In the genomic region with DNA sequence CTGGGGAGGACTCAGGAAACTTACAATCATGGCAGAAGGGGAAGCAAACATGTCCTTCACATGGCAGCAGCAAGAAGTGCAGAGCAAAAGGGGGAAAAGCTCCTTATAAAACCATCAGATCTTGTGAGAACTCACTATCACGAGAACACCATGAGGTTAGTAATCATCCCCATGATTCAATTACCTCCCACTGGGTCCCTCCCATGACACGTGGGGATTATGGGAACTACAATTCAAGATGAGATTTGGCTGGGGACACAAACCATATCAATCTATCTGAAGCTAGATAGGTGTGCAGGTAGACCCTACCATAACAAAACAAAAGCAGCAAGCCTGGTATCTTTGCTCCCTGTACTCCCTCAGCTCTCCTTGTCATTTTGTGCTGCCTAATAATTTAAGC, we compare ENCODE assay signal across 19 cellular contexts. TPM values are rescaled to one million over a fixed set of nuclear protein-coding genes. Genes with fewer than 3 reads are reported as not detected.
"Had no signal": no experiment of that assay in that cellular context is flagged by ENCODE, and none has a peak within 500 bp of the region (broad histone marks: within the 10 kb centered on the region; RNA-seq: fewer than 3 reads in every experiment).

No MANE protein-coding gene starts in this region.

RNA-seq across cellular contexts. Expression of gene AQP6, which starts 13.7 kb away (rescaled TPM):
- total RNA-seq: activated B cell treated with CpG ODN at 0.5 μM for 24 hours; activated CD4-positive, alpha-beta memory T cell treated with anti-CD3 and anti-CD28 coated beads for 36 hours; activated CD4-positive, alpha-beta T cell treated with anti-CD3 and anti-CD28 coated beads, Interleukin-2, amount 10 ng/mL, durations not matched to agents 24 days and 14 days; activated CD8-positive, alpha-beta memory T cell treated with anti-CD3 and anti-CD28 coated beads for 36 hours; activated CD8-positive, alpha-beta memory T cell treated with anti-CD3 and anti-CD28 coated beads, Interleukin-2, amount 10 ng/mL, durations not matched to agents 7 days and 5 days; activated CD8-positive, alpha-beta T cell treated with anti-CD3 and anti-CD28 coated beads, Interleukin-2, amount 10 ng/mL, durations not matched to agents 7 days and 5 days; activated naive CD8-positive, alpha-beta T cell treated with anti-CD3 and anti-CD28 coated beads for 36 hours; activated T-helper 1 cell treated with anti-CD3 and anti-CD28 coated beads, Interleukin-12 subunit alpha, Interleukin-12 subunit beta, Interleukin-2, Interleukin-4 antibody, amounts not matched to agents 30 ng/mL and 10 ng/mL and 1 ng/mL, durations not matched to agents 14 hours and 24 hours and 36 hours; body of pancreas; colonic mucosa; gastrocnemius medialis; heart right ventricle; T-helper 1 cell treated with Interleukin-12 subunit alpha and Interleukin-12 subunit beta and Interleukin-4 antibody, amounts not matched to agents 30 ng/mL and 1 ng/mL, for 36 hours had no signal
- polyA plus RNA-seq: aorta had no signal

RNA-seq across cellular contexts. Expression of gene AQP5, which starts 24.8 kb away (rescaled TPM):
- total RNA-seq: activated B cell treated with CpG ODN at 0.5 μM for 24 hours; activated CD4-positive, alpha-beta memory T cell treated with anti-CD3 and anti-CD28 coated beads for 36 hours; activated CD4-positive, alpha-beta T cell treated with anti-CD3 and anti-CD28 coated beads, Interleukin-2, amount 10 ng/mL, durations not matched to agents 24 days and 14 days; activated CD8-positive, alpha-beta memory T cell treated with anti-CD3 and anti-CD28 coated beads for 36 hours; activated CD8-positive, alpha-beta memory T cell treated with anti-CD3 and anti-CD28 coated beads, Interleukin-2, amount 10 ng/mL, durations not matched to agents 7 days and 5 days; activated CD8-positive, alpha-beta T cell treated with anti-CD3 and anti-CD28 coated beads, Interleukin-2, amount 10 ng/mL, durations not matched to agents 7 days and 5 days; activated naive CD8-positive, alpha-beta T cell treated with anti-CD3 and anti-CD28 coated beads for 36 hours; activated T-helper 1 cell treated with anti-CD3 and anti-CD28 coated beads, Interleukin-12 subunit alpha, Interleukin-12 subunit beta, Interleukin-2, Interleukin-4 antibody, amounts not matched to agents 30 ng/mL and 10 ng/mL and 1 ng/mL, durations not matched to agents 14 hours and 24 hours and 36 hours; colonic mucosa; foreskin keratinocyte; gastrocnemius medialis; T-helper 1 cell treated with Interleukin-12 subunit alpha and Interleukin-12 subunit beta and Interleukin-4 antibody, amounts not matched to agents 30 ng/mL and 1 ng/mL, for 36 hours had no signal
- polyA plus RNA-seq: foreskin keratinocyte had no signal

RNA-seq across cellular contexts. Expression of gene AQP2, which starts 36.0 kb away (rescaled TPM):
- total RNA-seq: activated B cell treated with CpG ODN at 0.5 μM for 24 hours; activated CD4-positive, alpha-beta memory T cell treated with anti-CD3 and anti-CD28 coated beads for 36 hours; activated CD4-positive, alpha-beta T cell treated with anti-CD3 and anti-CD28 coated beads, Interleukin-2, amount 10 ng/mL, durations not matched to agents 24 days and 14 days; activated CD8-positive, alpha-beta memory T cell treated with anti-CD3 and anti-CD28 coated beads for 36 hours; activated CD8-positive, alpha-beta memory T cell treated with anti-CD3 and anti-CD28 coated beads, Interleukin-2, amount 10 ng/mL, durations not matched to agents 7 days and 5 days; activated CD8-positive, alpha-beta T cell treated with anti-CD3 and anti-CD28 coated beads, Interleukin-2, amount 10 ng/mL, durations not matched to agents 7 days and 5 days; activated naive CD8-positive, alpha-beta T cell treated with anti-CD3 and anti-CD28 coated beads for 36 hours; activated T-helper 1 cell treated with anti-CD3 and anti-CD28 coated beads, Interleukin-12 subunit alpha, Interleukin-12 subunit beta, Interleukin-2, Interleukin-4 antibody, amounts not matched to agents 30 ng/mL and 10 ng/mL and 1 ng/mL, durations not matched to agents 14 hours and 24 hours and 36 hours; body of pancreas; breast epithelium; cardiac muscle cell; colonic mucosa; dorsolateral prefrontal cortex; esophagus muscularis mucosa; foreskin keratinocyte; gastrocnemius medialis; heart right ventricle; T-helper 1 cell treated with Interleukin-12 subunit alpha and Interleukin-12 subunit beta and Interleukin-4 antibody, amounts not matched to agents 30 ng/mL and 1 ng/mL, for 36 hours had no signal
- polyA plus RNA-seq: aorta, cardiac muscle cell, foreskin keratinocyte had no signal
